ENCODE assay signal across 9 cellular contexts in genomic region chr22:30890689-30891442, GRCh38.
DNase-seq lines count a peak whose midpoint lies in the region; ATAC-seq and TF ChIP-seq lines count a peak whose summit lies in the region.
"Had no signal": no experiment of that assay in that cellular context is flagged by ENCODE, and none has a peak within 500 bp of the region (broad histone marks: within the 10 kb centered on the region; RNA-seq: fewer than 3 reads in every experiment).

No MANE protein-coding gene starts in this region.

- DNase-seq in BJ (ENCODE audit: low read depth): no peak
- peak; percentile 6 for DNase-seq in HFF-Myc (ENCODE audit: extremely low read depth, low read depth)
- peak; percentile 37 for DNase-seq in activated CD4-positive, alpha-beta T cell treated with anti-CD3 and anti-CD28 coated beads, Interleukin-2, amount 10 ng/mL, durations not matched to agents 7 days and 5 days
- DNase-seq in neural progenitor cell (ENCODE audit: low spot score): peak; percentile 61

- H3K9me3 ChIP-seq in neural progenitor cell (ENCODE audit: low read depth): no peaks in the 10 kb centered on the region

- H3K9ac ChIP-seq in neural progenitor cell: no peak overlapping the region

- H3K4me3 ChIP-seq in BJ (ENCODE audit: low read depth, low read length) (no peak overlapping the region), HFF-Myc (replicated peaks; ENCODE audit: low read depth, low read length) (no peak overlapping the region), neural progenitor cell (no peak overlapping the region)

- no peaks in the 10 kb centered on the region for H3K36me3 ChIP-seq in BJ (ENCODE audit: control insufficient read depth, insufficient read depth, low read length)
- H3K36me3 ChIP-seq in neural progenitor cell: no peaks in the 10 kb centered on the region

- H3K79me2 ChIP-seq in neural progenitor cell (ENCODE audit: low read depth): no peaks in the 10 kb centered on the region

- H3K9me3 Mint-ChIP-seq in activated CD4-positive, alpha-beta T cell treated with anti-CD3 and anti-CD28 coated beads, Interleukin-2, amount 10 ng/mL, durations not matched to agents 7 days and 5 days: no peaks in the 10 kb centered on the region
- H3K9me3 Mint-ChIP-seq in neural progenitor cell: no peaks in the 10 kb centered on the region

- no peaks in the 10 kb centered on the region for H3K4me1 ChIP-seq in neural progenitor cell

- no peak overlapping the region for H3K4me2 ChIP-seq in neural progenitor cell

- no peak overlapping the region for H3K27ac ChIP-seq in neural progenitor cell
- H3K27ac ChIP-seq: epithelial cell of prostate had no signal

- peak; percentile 77 for ATAC-seq in esophagus mucosa
- no peak for ATAC-seq in GM21390 (IDR thresholded peaks at IDR 0.05; ENCODE audit: unreplicated experiment)
- ATAC-seq in GM21717 (IDR thresholded peaks at IDR 0.05; ENCODE audit: unreplicated experiment): no peak
- no peak for ATAC-seq in HG02571 (IDR thresholded peaks at IDR 0.05; ENCODE audit: unreplicated experiment)

- H4K20me1 ChIP-seq in neural progenitor cell (ENCODE audit: low read depth): no peaks in the 10 kb centered on the region

- no peaks in the 10 kb centered on the region for H3F3A ChIP-seq in neural progenitor cell (ENCODE audit: low read depth)

- no peak overlapping the region for H3K27ac Mint-ChIP-seq in activated CD4-positive, alpha-beta T cell treated with anti-CD3 and anti-CD28 coated beads, Interleukin-2, amount 10 ng/mL, durations not matched to agents 7 days and 5 days
- no peak overlapping the region for H3K27ac Mint-ChIP-seq in neural progenitor cell

- peaks cover 21% of the 10 kb centered on the region for H3K4me1 Mint-ChIP-seq in activated CD4-positive, alpha-beta T cell treated with anti-CD3 and anti-CD28 coated beads, Interleukin-2, amount 10 ng/mL, durations not matched to agents 7 days and 5 days
- no peaks in the 10 kb centered on the region for H3K4me1 Mint-ChIP-seq in neural progenitor cell

- no peak overlapping the region for H3K4me3 Mint-ChIP-seq in activated CD4-positive, alpha-beta T cell treated with anti-CD3 and anti-CD28 coated beads, Interleukin-2, amount 10 ng/mL, durations not matched to agents 7 days and 5 days
- H3K4me3 Mint-ChIP-seq in neural progenitor cell: no peak overlapping the region

- CTCF ChIA-PET in BJ (lab: Yijun Ruan, JAX): interaction anchor here (0.6 to 4.6 kb wide), 19 partner anchors 9 to 276 kb away, joined by 3 to 44 read pairs (median 4); no protein-coding TSS in a partner anchor
- CTCF ChIA-PET in activated CD4-positive, alpha-beta T cell treated with anti-CD3 and anti-CD28 coated beads, Interleukin-2, amount 10 ng/mL, durations not matched to agents 7 days and 5 days (lab: Charles Lee): interaction anchor here (0.7 to 1.3 kb wide), 3 partner anchors 10 to 1623 kb away, joined by 3 to 4 read pairs (median 3); partner anchors contain the start of genes EWSR1 and RHBDD3

- H3K36me3 Mint-ChIP-seq in activated CD4-positive, alpha-beta T cell treated with anti-CD3 and anti-CD28 coated beads, Interleukin-2, amount 10 ng/mL, durations not matched to agents 7 days and 5 days (ENCODE audit: low read depth): no peaks in the 10 kb centered on the region
- H3K36me3 Mint-ChIP-seq in neural progenitor cell: peaks cover 5% of the 10 kb centered on the region

- TF ChIP-seq CTCF in BJ (IDR thresholded peaks at IDR 0.05; ENCODE audit: insufficient read depth, low read depth, low read length) (peak; percentile 87), HFF-Myc (IDR thresholded peaks at IDR 0.05; ENCODE audit: low read depth, low read length, missing control alignments) (peak; percentile 70), neural progenitor cell (IDR thresholded peaks at IDR 0.05) (peak; percentile 73)

- no peak overlapping the region for H2AFZ ChIP-seq in neural progenitor cell (replicated peaks)

- no peaks in the 10 kb centered on the region for H3K27me3 ChIP-seq in BJ (ENCODE audit: control insufficient read depth, insufficient read depth, low read length)
- H3K27me3 ChIP-seq in neural progenitor cell: no peaks in the 10 kb centered on the region

- POLR2A ChIA-PET in BJ (lab: Charles Lee): no interaction called here
- POLR2A ChIA-PET in activated CD4-positive, alpha-beta T cell treated with anti-CD3 and anti-CD28 coated beads, Interleukin-2, amount 10 ng/mL, durations not matched to agents 7 days and 5 days (lab: Charles Lee): no interaction called here

- H3K27me3 Mint-ChIP-seq in activated CD4-positive, alpha-beta T cell treated with anti-CD3 and anti-CD28 coated beads, Interleukin-2, amount 10 ng/mL, durations not matched to agents 7 days and 5 days: no peaks in the 10 kb centered on the region
- peaks cover 7% of the 10 kb centered on the region for H3K27me3 Mint-ChIP-seq in neural progenitor cell (ENCODE audit: insufficient read depth, low read depth)
